Comparison of ENCODE assay signal across 1 cellular context in genomic region chr2:174327559-174327897, GRCh38.
TF ChIP-seq lines count a peak whose summit lies in the region.

No MANE protein-coding gene starts in this region.

TF ChIP-seq in WTC11, 78 proteins besides CTCF, POLR2A, EP300 and RAD21 (continued from another document):
- no peak for TF ChIP-seq E2F1 (CRISPR knock-in tag; IDR thresholded peaks at IDR 0.05)
- TF ChIP-seq PRRX2 (CRISPR knock-in tag; IDR thresholded peaks at IDR 0.05) = no peak
- TF ChIP-seq USF1 (CRISPR knock-in tag; IDR thresholded peaks at IDR 0.05) = no peak
- no peak for TF ChIP-seq TCF7 (CRISPR knock-in tag; IDR thresholded peaks at IDR 0.05; ENCODE audit: low read depth)
- TF ChIP-seq FOXP4 (CRISPR knock-in tag; IDR thresholded peaks at IDR 0.05) = no peak
- no peak for TF ChIP-seq EMX1 (CRISPR knock-in tag; IDR thresholded peaks at IDR 0.05)
- no peak for TF ChIP-seq ZNF532 (CRISPR knock-in tag; IDR thresholded peaks at IDR 0.05; ENCODE audit: borderline replicate concordance)
- TF ChIP-seq FOXK1 (CRISPR knock-in tag; IDR thresholded peaks at IDR 0.05) = no peak
- TF ChIP-seq MXD4 (CRISPR knock-in tag; IDR thresholded peaks at IDR 0.05; ENCODE audit: borderline replicate concordance) = no peak
- TF ChIP-seq ERG (CRISPR knock-in tag; IDR thresholded peaks at IDR 0.05) = no peak
- no peak for TF ChIP-seq NFE2L1 (CRISPR knock-in tag; IDR thresholded peaks at IDR 0.05)
- TF ChIP-seq SMAD3 (CRISPR knock-in tag; IDR thresholded peaks at IDR 0.05; ENCODE audit: borderline replicate concordance) = no peak
